In genomic region chr17:11997972-11998233, GRCh38 we compare ENCODE assay signal across 8 cellular contexts. TPM values are rescaled to one million over a fixed set of nuclear protein-coding genes. Genes with fewer than 3 reads are reported as not detected.
DNase-seq lines count a peak whose midpoint lies in the region; ATAC-seq, FAIRE-seq and TF ChIP-seq lines count a peak whose summit lies in the region.

No MANE protein-coding gene starts in this region.

- dilution Hi-C loops in mammary epithelial cell (cut with HindIII; ENCODE audit: low sequenced_read_pairs) = no loop called here

- TF ChIP-seq POLR2A in A549 (IDR thresholded peaks at IDR 0.05; ENCODE audit: low read length) = no peak

- peak in 1 of 2 experiments; percentile 6; a peak in 1 of 6 replicates for ATAC-seq in A549
- ATAC-seq in HG03097 (IDR thresholded peaks at IDR 0.05; ENCODE audit: low FRiP score, unreplicated experiment) = peak; percentile 0

- H3K4me2 ChIP-seq in A549 (peak overlapping the region; percentile 85), mammary epithelial cell (ENCODE audit: insufficient read depth, low read depth, low read length) (peak overlapping the region; percentile 87)

- FAIRE-seq in A549 (lab: Jason Lieb, UNC) = no peak

- TF ChIP-seq RAD21 in A549 (conservative IDR thresholded peaks at IDR 0.05 in 1 of 2, IDR thresholded peaks at IDR 0.05 in 1 of 2) = no peak

- H3K79me2 ChIP-seq in mammary epithelial cell (ENCODE audit: insufficient read depth, low read length) = no peaks in the 10 kb centered on the region

- H2AFZ ChIP-seq in mammary epithelial cell (ENCODE audit: low read depth, low read length) = peak overlapping the region; percentile 100

- in situ Hi-C loops in mammary epithelial cell (cut with MboI; ENCODE audit: low sequenced_read_pairs in 2 of 2) = loop anchor here (25.0 kb wide), 3 partner anchors 1111 to 1361 kb away; partner anchors contain the start of gene TMEM220 (in 1 of the 2)

- H3K36me3 ChIP-seq in mammary epithelial cell (ENCODE audit: insufficient read depth, low read length) = no peaks in the 10 kb centered on the region
- H3K36me3 ChIP-seq in mucosa of stomach (ENCODE audit: control insufficient read depth, insufficient read depth, low read length) = no peaks in the 10 kb centered on the region

- WGBS in A549 (ENCODE audit: missing lambda C conversion rate) = 58% methylated on average over 4 of the region's 4 CpGs
- 84% methylated on average over 4 of the region's 4 CpGs for WGBS in mammary epithelial cell (ENCODE audit: low coverage, missing lambda C conversion rate)

- no TSS peak for BruUV-seq in mammary epithelial cell (replicated peaks; lab: Mats Ljungman, UMichigan)

- H3K27ac ChIP-seq in A549 (peak overlapping the region; percentile 88 to 94), mammary epithelial cell (ENCODE audit: insufficient read depth, low read depth, low read length) (no peak overlapping the region)

- H3K9me3 ChIP-seq in A549 (no peaks in the 10 kb centered on the region), mammary epithelial cell (replicated peaks; ENCODE audit: insufficient read depth, low read length) (no peaks in the 10 kb centered on the region), mucosa of stomach (ENCODE audit: control insufficient read depth, low read length) (no peaks in the 10 kb centered on the region)

- CTCF ChIA-PET in A549 (lab: Yijun Ruan, JAX) (interaction anchor here (0.6 to 2.9 kb wide), 8 partner anchors 10 to 1420 kb away, joined by 3 to 24 read pairs (median 4); no protein-coding TSS in a partner anchor), mammary epithelial cell (lab: Charles Lee; ENCODE audit: low non-redundant PET) (no interaction called here)

- H3K4me3 ChIP-seq in A549 (peak overlapping the region; percentile 70), mammary epithelial cell (replicated peaks in 1 of 3; ENCODE audit: insufficient read depth in 1 of 3, low read depth in 2 of 3, low read length in 3 of 3) (peak overlapping the region; percentile 58 to 71 (median 61)), mucosa of stomach (ENCODE audit: low read length) (peak overlapping the region; percentile 97)

- H3K9ac ChIP-seq in mammary epithelial cell (ENCODE audit: insufficient read depth, low read length) = no peak overlapping the region
- H3K9ac ChIP-seq in mucosa of stomach (ENCODE audit: low read length) = peak overlapping the region; percentile 91

- POLR2A ChIA-PET in A549 (lab: Yijun Ruan, JAX) = interaction anchor here (0.6 to 4.2 kb wide), 24 partner anchors 9 to 1351 kb away, joined by 3 to 217 read pairs (median 6); partner anchors contain the start of genes ELAC2, MAP2K4 and TMEM220

- DNase-seq in A549 (ENCODE audit: low read depth in 1 of 2, low spot score in 1 of 2) = no peak
- no peak for DNase-seq in mammary epithelial cell
- no peak for DNase-seq in DMS 273 treated with DMSO at 0.1 percent for 48 hours (lab: John Stamatoyannopoulos, UW)
- no peak for DNase-seq in NCI-H2196 (lab: John Stamatoyannopoulos, UW; ENCODE audit: unreplicated experiment)
- DNase-seq in NCI-H226 = no peak
- DNase-seq in NCI-H128 (lab: John Stamatoyannopoulos, UW; ENCODE audit: unreplicated experiment) = no peak

- no peak for TF ChIP-seq EP300 in A549 (IDR thresholded peaks at IDR 0.05)

- no peaks in the 10 kb centered on the region for H4K20me1 ChIP-seq in mammary epithelial cell (ENCODE audit: insufficient read depth, low read length)

- intact Hi-C loops in mammary epithelial cell (cut with micrococcal nuclease) = loop anchor here (2.0 to 10.0 kb wide), 3 partner anchors 23 to 696 kb away; partner anchors contain the start of gene MAP2K4

- H3K4me1 ChIP-seq in A549 (peaks cover 8% of the 10 kb centered on the region), mammary epithelial cell (ENCODE audit: insufficient read depth, low read length) (no peaks in the 10 kb centered on the region), mucosa of stomach (ENCODE audit: control insufficient read depth, insufficient read depth, low read length) (no peaks in the 10 kb centered on the region)

- TF ChIP-seq CTCF in A549 (IDR thresholded peaks at IDR 0.05) (no peak), mammary epithelial cell (conservative IDR thresholded peaks at IDR 0.05 in 1 of 2, IDR thresholded peaks at IDR 0.05 in 1 of 2; ENCODE audit: extremely low read depth in 1 of 2, insufficient read depth in 1 of 2, low read depth in 1 of 2, low read length in 2 of 2) (no peak)

- H3K27me3 ChIP-seq in mammary epithelial cell (ENCODE audit: insufficient read depth, low read length) (no peaks in the 10 kb centered on the region), mucosa of stomach (ENCODE audit: control insufficient read depth, insufficient read depth, low read length) (no peaks in the 10 kb centered on the region)

TF ChIP-seq in A549, 52 proteins besides CTCF, POLR2A, EP300 and RAD21:
- no peak for TF ChIP-seq RARB (CRISPR knock-in tag; IDR thresholded peaks at IDR 0.05)
- TF ChIP-seq FOXS1 (CRISPR knock-in tag; IDR thresholded peaks at IDR 0.05) = no peak
- TF ChIP-seq BHLHE40 (IDR thresholded peaks at IDR 0.05; ENCODE audit: low read depth, low read length) = no peak
- TF ChIP-seq EHMT2 (IDR thresholded peaks at IDR 0.05; ENCODE audit: low read depth) = peak; percentile 67; the same call in 1 of the 2 replicates
- TF ChIP-seq CBX8 (IDR thresholded peaks at IDR 0.05) = no peak
- TF ChIP-seq REST (IDR thresholded peaks at IDR 0.05) = no peak
- TF ChIP-seq BCL3 (IDR thresholded peaks at IDR 0.05) = no peak
- TF ChIP-seq PBX3 (IDR thresholded peaks at IDR 0.05) = no peak

RNA-seq across cellular contexts. Expression of gene ZNF18, which starts 0.6 kb away (rescaled TPM):
- 12.3 and 12.6 TPM in 2 replicates for polyA plus RNA-seq in A549 (2011; rRNA removed)
- polyA plus RNA-seq in A549 (2012; cell fraction: cytosol; rRNA removed) = 2.8 and 3.4 TPM in 2 replicates
- 3.5 and 5.6 TPM in 2 replicates for polyA plus RNA-seq in A549 (2012; cell fraction: nucleus; rRNA removed)
- 5.0 to 5.6 TPM (median 5.1 TPM) in 3 replicates for polyA plus RNA-seq in A549 (2017; fragmentation: RNase III; extraction: RNeasy Plus Mini Kit Qiagen cat#74134 plus additional on column Dnase treatment)
- polyA minus RNA-seq in A549 (2011; rRNA and poly(A)+ RNA removed) = 9.1 and 9.7 TPM in 2 replicates
- total RNA-seq in mammary epithelial cell = 1 to 10 TPM; 7.4 to 9.7 TPM
- 3.8 TPM for polyA plus RNA-seq in mammary epithelial cell
- polyA minus RNA-seq in mammary epithelial cell = 18.9 TPM

RNA-seq across cellular contexts. Expression of gene MAP2K4, which starts 22.8 kb away (rescaled TPM):
- polyA plus RNA-seq in A549 (2011; rRNA removed) = 47.7 and 49.7 TPM in 2 replicates
- polyA plus RNA-seq in A549 (2012; cell fraction: cytosol; rRNA removed) = 10.9 and 12.8 TPM in 2 replicates
- 6.8 and 9.6 TPM in 2 replicates for polyA plus RNA-seq in A549 (2012; cell fraction: nucleus; rRNA removed)
- 27.9 to 30.5 TPM (median 28.9 TPM) in 3 replicates for polyA plus RNA-seq in A549 (2017; fragmentation: RNase III; extraction: RNeasy Plus Mini Kit Qiagen cat#74134 plus additional on column Dnase treatment)
- polyA minus RNA-seq in A549 (2011; rRNA and poly(A)+ RNA removed) = 30.0 TPM in 2 replicates
- 10 to 100 TPM; 36.2 to 42.2 TPM for total RNA-seq in mammary epithelial cell
- 23.3 TPM for polyA plus RNA-seq in mammary epithelial cell
- polyA minus RNA-seq in mammary epithelial cell = 25.6 TPM
